Comparison of ENCODE assay signal across 8 cellular contexts in the genomic region with DNA sequence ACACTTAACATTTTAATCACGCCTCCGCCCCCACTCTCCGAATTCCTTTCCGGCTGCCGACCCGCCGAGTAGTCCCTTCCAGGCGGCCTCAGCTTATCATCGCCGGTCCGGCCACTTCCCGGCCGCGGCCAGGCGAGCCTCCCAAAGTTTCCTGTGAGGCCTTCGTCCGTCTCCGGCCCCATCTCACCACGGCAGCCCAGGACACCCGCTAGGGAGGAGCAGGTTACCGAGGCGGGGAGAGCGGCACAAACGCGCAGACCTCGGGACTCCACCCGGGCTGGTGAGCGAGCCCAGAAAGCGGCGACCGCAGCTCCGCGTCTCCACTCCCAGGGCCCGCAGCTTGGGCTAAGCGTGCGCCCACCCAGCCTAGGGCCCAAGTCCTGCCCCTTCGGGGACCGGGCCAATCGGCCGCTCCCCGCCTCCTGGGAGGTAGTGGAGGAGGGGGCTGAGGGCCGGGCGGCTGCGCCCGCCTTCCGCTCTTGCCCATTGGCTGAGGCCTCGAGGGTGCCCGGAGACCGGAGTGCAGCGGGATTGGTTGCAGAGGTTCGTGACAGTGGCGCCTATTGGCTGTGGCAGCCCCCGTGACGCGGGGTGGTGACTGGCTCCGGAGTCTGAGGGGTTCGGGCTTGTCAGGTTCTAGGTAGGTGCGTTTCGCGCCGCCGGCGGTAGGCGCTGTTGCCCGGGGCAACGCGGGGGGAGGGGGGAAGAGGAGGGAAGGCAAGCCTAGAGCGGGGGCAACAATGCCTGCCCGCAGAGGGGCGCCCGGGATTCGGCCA. TPM values are rescaled to one million over a fixed set of nuclear protein-coding genes. Genes with fewer than 3 reads are reported as not detected.
DNase-seq lines count a peak whose midpoint lies in the region; ATAC-seq, FAIRE-seq and TF ChIP-seq lines count a peak whose summit lies in the region.

No MANE protein-coding gene starts in this region.

- peak; percentile 97 for TF ChIP-seq POLR2A in GM12892 (IDR thresholded peaks at IDR 0.05; ENCODE audit: low read depth, low read length)
- peak; percentile 98 for TF ChIP-seq POLR2A in prostate gland (IDR thresholded peaks at IDR 0.05)

- under 1% methylated on average over 63 of the region's 72 CpGs for whole genome bisulfite sequencing in prostate gland

- H3K27me3 Mint-ChIP-seq in T-helper 1 cell treated with Interleukin-12 subunit alpha and Interleukin-12 subunit beta and Interleukin-4 antibody, amounts not matched to agents 30 μg/mL and 1 μg/mL, for 36 hours (ENCODE audit: low read depth): peaks cover 57% of the 10 kb centered on the region

- H3K4me3 ChIP-seq in prostate gland: peak overlapping the region; percentile 89 to 96

- no peaks in the 10 kb centered on the region for H3K4me1 ChIP-seq in prostate gland (replicated peaks)

- no peaks in the 10 kb centered on the region for H3K36me3 ChIP-seq in prostate gland

- ATAC-seq in HG02840 (IDR thresholded peaks at IDR 0.05; ENCODE audit: low FRiP score, unreplicated experiment) (peak; percentile 98), left ventricle myocardium superior (peak; percentile 97)

- H3K27ac ChIP-seq in angular gyrus (ENCODE audit: low read depth, low read length) (peak overlapping the region; percentile 95), prostate gland (peak overlapping the region; percentile 95 to 98)

- H3K27me3 ChIP-seq in prostate gland (replicated peaks; ENCODE audit: insufficient read depth): no peaks in the 10 kb centered on the region

- H3K4me1 Mint-ChIP-seq in T-helper 1 cell treated with Interleukin-12 subunit alpha and Interleukin-12 subunit beta and Interleukin-4 antibody, amounts not matched to agents 30 μg/mL and 1 μg/mL, for 36 hours (ENCODE audit: low read depth): peaks cover 8% of the 10 kb centered on the region

- H3K9me3 ChIP-seq in prostate gland: no peaks in the 10 kb centered on the region

- H3K27ac Mint-ChIP-seq in T-helper 1 cell treated with Interleukin-12 subunit alpha and Interleukin-12 subunit beta and Interleukin-4 antibody, amounts not matched to agents 30 μg/mL and 1 μg/mL, for 36 hours: peak overlapping the region; percentile 73

- intact Hi-C loops in left ventricle myocardium superior (cut with micrococcal nuclease): no loop called here
- intact Hi-C loops in prostate gland (cut with DNase I): loop anchor here (2.0 to 5.0 kb wide), 3 partner anchors 66 to 942 kb away; no protein-coding TSS in a partner anchor

- H3K9me3 Mint-ChIP-seq in T-helper 1 cell treated with Interleukin-12 subunit alpha and Interleukin-12 subunit beta and Interleukin-4 antibody, amounts not matched to agents 30 μg/mL and 1 μg/mL, for 36 hours: no peaks in the 10 kb centered on the region

- H3K36me3 Mint-ChIP-seq in T-helper 1 cell treated with Interleukin-12 subunit alpha and Interleukin-12 subunit beta and Interleukin-4 antibody, amounts not matched to agents 30 μg/mL and 1 μg/mL, for 36 hours (ENCODE audit: low read depth): peaks cover 5% of the 10 kb centered on the region

- TF ChIP-seq CTCF in prostate gland (IDR thresholded peaks at IDR 0.05): peak in 3 of 4 experiments; percentile 7 to 59 (median 11)

- DNase-seq in GM12892 (ENCODE audit: insufficient read length): peak; percentile 78
- DNase-seq in NCI-H1436 (lab: John Stamatoyannopoulos, UW): peak; percentile 97
- peak; percentile 99 for DNase-seq in left ventricle myocardium superior
- DNase-seq in prostate gland (ENCODE audit: low spot score): peak; percentile 99
- DNase-seq in urothelium cell line (ENCODE audit: low spot score): peak; percentile 97

- peak overlapping the region; percentile 96 for H3K4me3 Mint-ChIP-seq in T-helper 1 cell treated with Interleukin-12 subunit alpha and Interleukin-12 subunit beta and Interleukin-4 antibody, amounts not matched to agents 30 μg/mL and 1 μg/mL, for 36 hours

- FAIRE-seq in GM12892 (lab: Jason Lieb, UNC): peak; percentile 100
- FAIRE-seq in urothelium cell line (lab: Jason Lieb, UNC): peak; percentile 86

RNA-seq across cellular contexts. Expression of a gene that starts 0.8 kb away (rescaled TPM):
- polyA plus RNA-seq in GM12892 (2012; ENCODE audit: missing spikeins): 11.2 TPM
- total RNA-seq in left ventricle myocardium superior (12.3 TPM), prostate gland (10 to 100 TPM in 1 of 2 donors, 1 to 10 TPM in 1; 9.1 to 36.0 TPM)

Comparison
In these comparisons a context has a peak if more than half of its experiments do, and no peak if none do; other contexts are left out.
1. Peak in every context shown above with its lines: DNase-seq, ATAC-seq, H3K4me3 ChIP-seq and H3K27ac ChIP-seq.